Comparison of ENCODE assay signal across 8 cellular contexts in genomic region chr2:219177594-219178376, GRCh38. TPM values are rescaled to one million over a fixed set of nuclear protein-coding genes. Genes with fewer than 3 reads are reported as not detected.
DNase-seq lines count a peak whose midpoint lies in the region; ATAC-seq and TF ChIP-seq lines count a peak whose summit lies in the region.

A gene with protein sequence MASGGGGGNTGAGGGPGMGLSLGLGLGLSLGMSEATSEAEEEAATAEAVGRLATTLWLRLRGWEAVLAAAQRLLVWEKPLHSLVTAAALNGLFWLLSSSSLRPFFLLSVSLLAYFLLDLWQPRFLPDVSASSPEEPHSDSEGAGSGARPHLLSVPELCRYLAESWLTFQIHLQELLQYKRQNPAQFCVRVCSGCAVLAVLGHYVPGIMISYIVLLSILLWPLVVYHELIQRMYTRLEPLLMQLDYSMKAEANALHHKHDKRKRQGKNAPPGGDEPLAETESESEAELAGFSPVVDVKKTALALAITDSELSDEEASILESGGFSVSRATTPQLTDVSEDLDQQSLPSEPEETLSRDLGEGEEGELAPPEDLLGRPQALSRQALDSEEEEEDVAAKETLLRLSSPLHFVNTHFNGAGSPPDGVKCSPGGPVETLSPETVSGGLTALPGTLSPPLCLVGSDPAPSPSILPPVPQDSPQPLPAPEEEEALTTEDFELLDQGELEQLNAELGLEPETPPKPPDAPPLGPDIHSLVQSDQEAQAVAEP (plus strand): TSS chr2:219178275. CDS start chr2:219178353, 78 bp downstream.

- TF ChIP-seq CTCF in LNCaP clone FGC (IDR thresholded peaks at IDR 0.05; ENCODE audit: control insufficient read depth, extremely low read depth, insufficient read depth) (peak; percentile 65), neural cell (IDR thresholded peaks at IDR 0.05; ENCODE audit: poor library complexity, severe bottlenecking) (peak; percentile 65)

- H3K4me2 ChIP-seq in neural cell (ENCODE audit: low read length): peak within 1 kb of the TSS; percentile 100

- H3K9ac ChIP-seq in neural cell (ENCODE audit: low read length): peak within 1 kb of the TSS; percentile 90
- peak within 1 kb of the TSS; percentile 99 for H3K9ac ChIP-seq in stomach smooth muscle (ENCODE audit: low read length in 2 of 2)

- ATAC-seq in GM21737 (IDR thresholded peaks at IDR 0.05; ENCODE audit: unreplicated experiment): peak; percentile 39

- H3K4me3 ChIP-seq in LNCaP clone FGC (ENCODE audit: low read depth, low read length) (peak within 1 kb of the TSS; percentile 75), neural cell (ENCODE audit: low read length) (peak within 1 kb of the TSS; percentile 96), stomach smooth muscle (ENCODE audit: low read length in 2 of 2) (peak within 1 kb of the TSS; percentile 88 to 93)

- DNase-seq in DMS79 treated with DMSO at 0.1 percent for 48 hours (lab: John Stamatoyannopoulos, UW): peak; percentile 68
- peak; percentile 61 for DNase-seq in LNCaP clone FGC (ENCODE audit: low read depth)
- DNase-seq in SHP77 (lab: John Stamatoyannopoulos, UW): peak; percentile 65 to 81
- DNase-seq in activated effector memory CD4-positive, alpha-beta T cell treated with Interleukin-2 at 50 U/mL for 16 hours: peak; percentile 77
- DNase-seq in fibroblast of the conjunctiva (ENCODE audit: low read depth): peak; percentile 87

- H3K9me2 ChIP-seq in neural cell (ENCODE audit: insufficient read depth, low read length): no peaks in the 10 kb centered on the region

- peak within 1 kb of the TSS; percentile 71 for H2AFZ ChIP-seq in neural cell (ENCODE audit: low read depth, low read length)

- TF ChIP-seq EP300 in neural cell (conservative IDR thresholded peaks at IDR 0.05; ENCODE audit: poor library complexity, severe bottlenecking): peak; percentile 40

- H3F3A ChIP-seq in neural cell (ENCODE audit: insufficient read depth, low read length, poor library complexity, severe bottlenecking): peaks cover 3% of the 10 kb centered on the region

- H3K9me3 ChIP-seq in neural cell (ENCODE audit: low read length) (no peaks in the 10 kb centered on the region), stomach smooth muscle (ENCODE audit: control insufficient read depth in 2 of 2, low read length in 2 of 2) (no peaks in the 10 kb centered on the region)

- no peaks in the 10 kb centered on the region for H3K27me3 ChIP-seq in neural cell (ENCODE audit: insufficient read depth, low read depth, low read length)
- no peaks in the 10 kb centered on the region for H3K27me3 ChIP-seq in stomach smooth muscle (ENCODE audit: control insufficient read depth in 1 of 2, insufficient read depth in 2 of 2, low read length in 2 of 2)

- no peaks in the 10 kb centered on the region for H4K20me1 ChIP-seq in neural cell (ENCODE audit: insufficient read depth)

- peak within 1 kb of the TSS; percentile 81 for H3K27ac ChIP-seq in neural cell (ENCODE audit: low read length)
- H3K27ac ChIP-seq in stomach smooth muscle (ENCODE audit: low read length): peak within 1 kb of the TSS; percentile 99

- H3K36me3 ChIP-seq in neural cell (ENCODE audit: insufficient read depth, low read length) (peaks cover 6% of the 10 kb centered on the region), stomach smooth muscle (ENCODE audit: control insufficient read depth in 2 of 2, insufficient read depth in 2 of 2, low read length in 2 of 2) (peaks cover 47 to 50% of the 10 kb centered on the region in 2 donors)

- peaks cover 50% of the 10 kb centered on the region for H3K4me1 ChIP-seq in stomach smooth muscle (ENCODE audit: control insufficient read depth, insufficient read depth, low read length)

- H3K79me2 ChIP-seq in neural cell (replicated peaks; ENCODE audit: insufficient read depth, low read length): peaks cover 18% of the 10 kb centered on the region

- TF ChIP-seq RAD21 in neural cell (conservative IDR thresholded peaks at IDR 0.05): no peak

TF ChIP-seq in neural cell, 6 proteins besides CTCF, POLR2A, EP300 and RAD21:
- TF ChIP-seq MXI1 (conservative IDR thresholded peaks at IDR 0.05; ENCODE audit: poor library complexity, severe bottlenecking) (no peak), TAF1 (IDR thresholded peaks at IDR 0.05; ENCODE audit: low read depth) (no peak), POLR2AphosphoS5 (IDR thresholded peaks at IDR 0.05) (peak; percentile 83), EZH2 (IDR thresholded peaks at IDR 0.05; ENCODE audit: borderline replicate concordance, insufficient read depth, low read length, poor library complexity, severe bottlenecking) (no peak), SMC3 (conservative IDR thresholded peaks at IDR 0.05; ENCODE audit: poor library complexity) (peak; percentile 39)
- TF ChIP-seq, protein P1, sequence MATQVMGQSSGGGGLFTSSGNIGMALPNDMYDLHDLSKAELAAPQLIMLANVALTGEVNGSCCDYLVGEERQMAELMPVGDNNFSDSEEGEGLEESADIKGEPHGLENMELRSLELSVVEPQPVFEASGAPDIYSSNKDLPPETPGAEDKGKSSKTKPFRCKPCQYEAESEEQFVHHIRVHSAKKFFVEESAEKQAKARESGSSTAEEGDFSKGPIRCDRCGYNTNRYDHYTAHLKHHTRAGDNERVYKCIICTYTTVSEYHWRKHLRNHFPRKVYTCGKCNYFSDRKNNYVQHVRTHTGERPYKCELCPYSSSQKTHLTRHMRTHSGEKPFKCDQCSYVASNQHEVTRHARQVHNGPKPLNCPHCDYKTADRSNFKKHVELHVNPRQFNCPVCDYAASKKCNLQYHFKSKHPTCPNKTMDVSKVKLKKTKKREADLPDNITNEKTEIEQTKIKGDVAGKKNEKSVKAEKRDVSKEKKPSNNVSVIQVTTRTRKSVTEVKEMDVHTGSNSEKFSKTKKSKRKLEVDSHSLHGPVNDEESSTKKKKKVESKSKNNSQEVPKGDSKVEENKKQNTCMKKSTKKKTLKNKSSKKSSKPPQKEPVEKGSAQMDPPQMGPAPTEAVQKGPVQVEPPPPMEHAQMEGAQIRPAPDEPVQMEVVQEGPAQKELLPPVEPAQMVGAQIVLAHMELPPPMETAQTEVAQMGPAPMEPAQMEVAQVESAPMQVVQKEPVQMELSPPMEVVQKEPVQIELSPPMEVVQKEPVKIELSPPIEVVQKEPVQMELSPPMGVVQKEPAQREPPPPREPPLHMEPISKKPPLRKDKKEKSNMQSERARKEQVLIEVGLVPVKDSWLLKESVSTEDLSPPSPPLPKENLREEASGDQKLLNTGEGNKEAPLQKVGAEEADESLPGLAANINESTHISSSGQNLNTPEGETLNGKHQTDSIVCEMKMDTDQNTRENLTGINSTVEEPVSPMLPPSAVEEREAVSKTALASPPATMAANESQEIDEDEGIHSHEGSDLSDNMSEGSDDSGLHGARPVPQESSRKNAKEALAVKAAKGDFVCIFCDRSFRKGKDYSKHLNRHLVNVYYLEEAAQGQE (IDR thresholded peaks at IDR 0.05; ENCODE audit: borderline replicate concordance): no peak

RNA-seq across cellular contexts. Expression of the gene that starts here (rescaled TPM):
- polyA plus RNA-seq in neural cell: 156 and 164 TPM in 2 replicates
- polyA minus RNA-seq in neural cell: 109 and 110 TPM in 2 replicates

Comparison
In these comparisons a context has a peak if more than half of its experiments do, and no peak if none do; other contexts are left out.
1. Peak in every context shown above with its lines: DNase-seq, ATAC-seq, H3K4me3 ChIP-seq and H3K27ac ChIP-seq.